In genomic region chr6:71537717-71538116, GRCh38 we compare ENCODE assay signal across 23 cellular contexts.
DNase-seq lines count a peak whose midpoint lies in the region; ATAC-seq, FAIRE-seq and TF ChIP-seq lines count a peak whose summit lies in the region.
"Had no signal": no experiment of that assay in that cellular context is flagged by ENCODE, and none has a peak within 500 bp of the region (broad histone marks: within the 10 kb centered on the region; RNA-seq: fewer than 3 reads in every experiment).

No MANE protein-coding gene starts in this region.

- no peak for TF ChIP-seq CTCF in HFFc6 (IDR thresholded peaks at IDR 0.05)
- TF ChIP-seq CTCF in foreskin fibroblast (IDR thresholded peaks at IDR 0.05; ENCODE audit: low read depth, low read length): no peak
- no peak for TF ChIP-seq CTCF in lower leg skin (IDR thresholded peaks at IDR 0.05)
- TF ChIP-seq CTCF in kidney (IDR thresholded peaks at IDR 0.05; ENCODE audit: borderline replicate concordance, extremely low read depth, insufficient read depth): no peak

- H3K9me3 Mint-ChIP-seq in HFFc6: no peaks in the 10 kb centered on the region
- H3K9me3 Mint-ChIP-seq: activated naive CD8-positive, alpha-beta T cell treated with anti-CD3 and anti-CD28 coated beads, Interleukin-2, amount 10 ng/mL, durations not matched to agents 7 days and 5 days; CD4-positive, CD25-positive, alpha-beta regulatory T cell; endodermal cell had no signal

- no peak for FAIRE-seq in kidney (lab: Jason Lieb, UNC)
- FAIRE-seq: HepG2 had no signal

- H3K4me1 Mint-ChIP-seq in HFFc6 (ENCODE audit: low read depth): peaks cover 30% of the 10 kb centered on the region
- H3K4me1 Mint-ChIP-seq: activated naive CD8-positive, alpha-beta T cell treated with anti-CD3 and anti-CD28 coated beads, Interleukin-2, amount 10 ng/mL, durations not matched to agents 7 days and 5 days; CD4-positive, CD25-positive, alpha-beta regulatory T cell; endodermal cell had no signal

- DNase-seq in AG08396 (ENCODE audit: low spot score) (peak; percentile 53), HFFc6 (peak; percentile 49), astrocyte of the hippocampus (ENCODE audit: low read depth, low spot score) (peak; percentile 43), foreskin fibroblast (peak; percentile 22 to 67), lower leg skin (ENCODE audit: low spot score in 2 of 2) (no peak), right cardiac atrium (no peak), kidney (no peak)
- DNase-seq: activated CD4-positive, alpha-beta T cell treated with anti-CD3 and anti-CD28 coated beads, Interleukin-2, amount 50 U/mL, for 1 hour; activated CD8-positive, alpha-beta memory T cell treated with anti-CD3 and anti-CD28 coated beads, Interleukin-2, amount 50 U/mL, for 4 hours; activated effector memory CD4-positive, alpha-beta T cell treated with Interleukin-2 at 50 U/mL for 16 hours; activated naive CD8-positive, alpha-beta T cell treated with anti-CD3 and anti-CD28 coated beads, Interleukin-2, amount 10 ng/mL, durations not matched to agents 7 days and 5 days; CD4-positive, CD25-positive, alpha-beta regulatory T cell; DMS153; endodermal cell; GF-D8; heart left ventricle; NCI-H510A treated with DMSO at 0.1 percent for 48 hours; sigmoid colon; substantia nigra had no signal

- H3K27me3 ChIP-seq in right cardiac atrium (ENCODE audit: control insufficient read depth, insufficient read depth): no peaks in the 10 kb centered on the region
- H3K27me3 ChIP-seq: heart left ventricle, sigmoid colon had no signal

- 45 to 56% methylated on average over 1 of the region's 1 CpG for WGBS in lower leg skin, 2 donors
- 67% methylated on average over 1 of the region's 1 CpG for WGBS in right cardiac atrium

- H3K36me3 Mint-ChIP-seq in HFFc6 (ENCODE audit: low read depth): no peaks in the 10 kb centered on the region
- H3K36me3 Mint-ChIP-seq: activated naive CD8-positive, alpha-beta T cell treated with anti-CD3 and anti-CD28 coated beads, Interleukin-2, amount 10 ng/mL, durations not matched to agents 7 days and 5 days; CD4-positive, CD25-positive, alpha-beta regulatory T cell had no signal

- no peak overlapping the region for H3K27ac Mint-ChIP-seq in HFFc6
- H3K27ac Mint-ChIP-seq: activated naive CD8-positive, alpha-beta T cell treated with anti-CD3 and anti-CD28 coated beads, Interleukin-2, amount 10 ng/mL, durations not matched to agents 7 days and 5 days; CD4-positive, CD25-positive, alpha-beta regulatory T cell; endodermal cell had no signal

- H3K4me3 ChIP-seq in foreskin fibroblast (ENCODE audit: low read depth in 1 of 2, low read length in 2 of 2) (no peak overlapping the region), lower leg skin (ENCODE audit: low read depth, poor library complexity, severe bottlenecking) (no peak overlapping the region), right cardiac atrium (ENCODE audit: low read length) (no peak overlapping the region), kidney (ENCODE audit: low read length in 2 of 2) (no peak overlapping the region)
- H3K4me3 ChIP-seq: coronary artery, heart left ventricle, sigmoid colon had no signal

- TF ChIP-seq POLR2A in lower leg skin (IDR thresholded peaks at IDR 0.05): no peak

- H3K4me1 ChIP-seq in right cardiac atrium (ENCODE audit: control insufficient read depth, insufficient read depth, low read length): no peaks in the 10 kb centered on the region
- H3K4me1 ChIP-seq in kidney (ENCODE audit: control insufficient read depth in 1 of 2, insufficient read depth in 1 of 2, low read depth in 1 of 2, low read length in 2 of 2): no peaks in the 10 kb centered on the region
- H3K4me1 ChIP-seq: sigmoid colon had no signal

- ATAC-seq in right cardiac atrium (no peak), GM21423 (IDR thresholded peaks at IDR 0.05; ENCODE audit: unreplicated experiment) (no peak)
- ATAC-seq: heart left ventricle, HepG2, left lobe of liver had no signal

- H3K36me3 ChIP-seq in kidney (ENCODE audit: control insufficient read depth in 1 of 2, insufficient read depth in 2 of 2, low read length in 2 of 2): no peaks in the 10 kb centered on the region
- H3K36me3 ChIP-seq: heart left ventricle, sigmoid colon had no signal

- no peaks in the 10 kb centered on the region; the same call in 1 of the 2 replicates for H3K27me3 Mint-ChIP-seq in HFFc6 (ENCODE audit: insufficient read depth)
- H3K27me3 Mint-ChIP-seq: CD4-positive, CD25-positive, alpha-beta regulatory T cell had no signal

- H3K4me3 Mint-ChIP-seq in HFFc6: no peak overlapping the region
- H3K4me3 Mint-ChIP-seq: activated naive CD8-positive, alpha-beta T cell treated with anti-CD3 and anti-CD28 coated beads, Interleukin-2, amount 10 ng/mL, durations not matched to agents 7 days and 5 days; CD4-positive, CD25-positive, alpha-beta regulatory T cell; endodermal cell had no signal

- no peak overlapping the region for H3K9ac ChIP-seq in kidney (ENCODE audit: low read length in 2 of 2)

- intact Hi-C loops in lower leg skin (cut with DNase I; ENCODE audit: low total_unique reads): loop anchor here (10.0 kb wide), 1 partner anchor 537 kb away; no protein-coding TSS in a partner anchor
- intact Hi-C loops in right cardiac atrium (cut with DNase I): loop anchor here in 3 of 4 donors (10.0 kb wide), 1 partner anchor 547 kb away; no protein-coding TSS in a partner anchor
- intact Hi-C loops in kidney (cut with DNase I): loop anchor here (10.0 kb wide), 1 partner anchor 547 kb away; no protein-coding TSS in a partner anchor

- H3K9me3 ChIP-seq in right cardiac atrium (ENCODE audit: control insufficient read depth, low read length) (no peaks in the 10 kb centered on the region), kidney (ENCODE audit: control insufficient read depth in 1 of 2, low read length in 2 of 2) (no peaks in the 10 kb centered on the region)
- H3K9me3 ChIP-seq: heart left ventricle, sigmoid colon had no signal

- H3K27ac ChIP-seq in right cardiac atrium (ENCODE audit: low read length) (no peak overlapping the region), kidney (ENCODE audit: low read depth in 2 of 2, low read length in 2 of 2) (no peak overlapping the region)
- H3K27ac ChIP-seq: coronary artery, heart left ventricle, sigmoid colon had no signal

Comparison
In these comparisons a context has a peak if more than half of its experiments do, and no peak if none do; other contexts are left out.
1. DNase-seq: peak in AG08396 (single experiment), HFFc6 (single experiment), astrocyte of the hippocampus (single experiment) and foreskin fibroblast (2 of 2); none in lower leg skin (0 of 2), right cardiac atrium (0 of 3) and kidney (single experiment).